23 cellular contexts compared by ENCODE assay signal in genomic region chr22:25353516-25354445, GRCh38.
DNase-seq lines count a peak whose midpoint lies in the region; ATAC-seq and TF ChIP-seq lines count a peak whose summit lies in the region.
"Had no signal": no experiment of that assay in that cellular context is flagged by ENCODE, and none has a peak within 500 bp of the region (broad histone marks: within the 10 kb centered on the region; RNA-seq: fewer than 3 reads in every experiment).

No MANE protein-coding gene starts in this region.

- H3K36me3 Mint-ChIP-seq in activated naive CD8-positive, alpha-beta T cell treated with anti-CD3 and anti-CD28 coated beads, Interleukin-2, amount 10 ng/mL, durations not matched to agents 7 days and 5 days, result peaks cover 12% of the 10 kb centered on the region
- H3K36me3 Mint-ChIP-seq in activated naive CD8-positive, alpha-beta T cell treated with anti-CD3 and anti-CD28 coated beads for 36 hours, result peaks cover 29% of the 10 kb centered on the region
- H3K36me3 Mint-ChIP-seq in chondrocyte (ENCODE audit: low read depth) (peaks cover 20% of the 10 kb centered on the region), neural crest cell (ENCODE audit: low read depth) (peaks cover 3% of the 10 kb centered on the region)
- peaks cover 11% of the 10 kb centered on the region for H3K36me3 Mint-ChIP-seq in activated T-helper 1 cell treated with anti-CD3 and anti-CD28 coated beads, Interleukin-12 subunit alpha, Interleukin-12 subunit beta, Interleukin-2, Interleukin-4 antibody, amounts not matched to agents 30 ng/mL and 10 ng/mL and 1 ng/mL, durations not matched to agents 14 hours and 24 hours and 36 hours (ENCODE audit: low read depth)

- no peak for TF ChIP-seq POLR2A in upper lobe of left lung (IDR thresholded peaks at IDR 0.05)

- no peak for ATAC-seq in activated naive CD8-positive, alpha-beta T cell treated with anti-CD3 and anti-CD28 coated beads, Interleukin-2, amount 10 ng/mL, durations not matched to agents 7 days and 5 days (ENCODE audit: low read depth)
- ATAC-seq in upper lobe of left lung (ENCODE audit: low FRiP score in 2 of 2) (no peak), HG03457 (IDR thresholded peaks at IDR 0.05; ENCODE audit: unreplicated experiment) (no peak)
- ATAC-seq: A549 had no signal

- H3K4me3 Mint-ChIP-seq in activated naive CD8-positive, alpha-beta T cell treated with anti-CD3 and anti-CD28 coated beads, Interleukin-2, amount 10 ng/mL, durations not matched to agents 7 days and 5 days, result no peak overlapping the region
- no peak overlapping the region for H3K4me3 Mint-ChIP-seq in activated naive CD8-positive, alpha-beta T cell treated with anti-CD3 and anti-CD28 coated beads for 36 hours
- H3K4me3 Mint-ChIP-seq in chondrocyte (ENCODE audit: unreplicated experiment) (no peak overlapping the region), neural crest cell (no peak overlapping the region)
- H3K4me3 Mint-ChIP-seq in activated T-helper 1 cell treated with anti-CD3 and anti-CD28 coated beads, Interleukin-12 subunit alpha, Interleukin-12 subunit beta, Interleukin-2, Interleukin-4 antibody, amounts not matched to agents 30 ng/mL and 10 ng/mL and 1 ng/mL, durations not matched to agents 14 hours and 24 hours and 36 hours, result no peak overlapping the region
- H3K4me3 Mint-ChIP-seq: CD4-positive, CD25-positive, alpha-beta regulatory T cell had no signal

- H3K4me1 Mint-ChIP-seq in activated naive CD8-positive, alpha-beta T cell treated with anti-CD3 and anti-CD28 coated beads, Interleukin-2, amount 10 ng/mL, durations not matched to agents 7 days and 5 days, result no peaks in the 10 kb centered on the region
- no peaks in the 10 kb centered on the region for H3K4me1 Mint-ChIP-seq in activated naive CD8-positive, alpha-beta T cell treated with anti-CD3 and anti-CD28 coated beads for 36 hours
- H3K4me1 Mint-ChIP-seq in chondrocyte (ENCODE audit: low read depth) (peaks cover 3% of the 10 kb centered on the region), neural crest cell (no peaks in the 10 kb centered on the region)
- H3K4me1 Mint-ChIP-seq in activated T-helper 1 cell treated with anti-CD3 and anti-CD28 coated beads, Interleukin-12 subunit alpha, Interleukin-12 subunit beta, Interleukin-2, Interleukin-4 antibody, amounts not matched to agents 30 ng/mL and 10 ng/mL and 1 ng/mL, durations not matched to agents 14 hours and 24 hours and 36 hours (ENCODE audit: low read depth), result no peaks in the 10 kb centered on the region

- no peaks in the 10 kb centered on the region for H3K9me3 ChIP-seq in upper lobe of left lung
- H3K9me3 ChIP-seq: A549, BE2C, HAP-1 had no signal

- TF ChIP-seq CTCF in chondrocyte (IDR thresholded peaks at IDR 0.05), result no peak
- no peak for TF ChIP-seq CTCF in neural crest cell (conservative IDR thresholded peaks at IDR 0.05)
- no peak for TF ChIP-seq CTCF in upper lobe of left lung (IDR thresholded peaks at IDR 0.05)

- POLR2A ChIA-PET in activated naive CD8-positive, alpha-beta T cell treated with anti-CD3 and anti-CD28 coated beads, Interleukin-2, amount 10 ng/mL, durations not matched to agents 7 days and 5 days (lab: Charles Lee), result interaction anchor here (0.6 kb wide), 1 partner anchor 23 kb away, joined by 4 read pairs; no protein-coding TSS in a partner anchor

- WGBS in upper lobe of left lung, 2 donors, result 95 to 96% methylated on average over 22 of the region's 22 CpGs

- no peak overlapping the region for H3K27ac Mint-ChIP-seq in activated naive CD8-positive, alpha-beta T cell treated with anti-CD3 and anti-CD28 coated beads, Interleukin-2, amount 10 ng/mL, durations not matched to agents 7 days and 5 days
- no peak overlapping the region for H3K27ac Mint-ChIP-seq in activated naive CD8-positive, alpha-beta T cell treated with anti-CD3 and anti-CD28 coated beads for 36 hours
- H3K27ac Mint-ChIP-seq in chondrocyte (ENCODE audit: unreplicated experiment), result no peak overlapping the region
- H3K27ac Mint-ChIP-seq in neural crest cell (ENCODE audit: unreplicated experiment), result peak overlapping the region; percentile 43
- no peak overlapping the region for H3K27ac Mint-ChIP-seq in activated T-helper 1 cell treated with anti-CD3 and anti-CD28 coated beads, Interleukin-12 subunit alpha, Interleukin-12 subunit beta, Interleukin-2, Interleukin-4 antibody, amounts not matched to agents 30 ng/mL and 10 ng/mL and 1 ng/mL, durations not matched to agents 14 hours and 24 hours and 36 hours

- peak; percentile 8 for DNase-seq in activated naive CD8-positive, alpha-beta T cell treated with anti-CD3 and anti-CD28 coated beads, Interleukin-2, amount 10 ng/mL, durations not matched to agents 7 days and 5 days
- no peak for DNase-seq in activated naive CD8-positive, alpha-beta T cell treated with anti-CD3 and anti-CD28 coated beads for 36 hours
- peak; percentile 73 for DNase-seq in chondrocyte (ENCODE audit: low spot score)
- DNase-seq in neural crest cell (ENCODE audit: low read depth, low spot score), result no peak
- peak; percentile 6 to 54 for DNase-seq in upper lobe of left lung
- DNase-seq in ureter (ENCODE audit: low spot score), result no peak
- DNase-seq in activated T-helper 1 cell treated with anti-CD3 and anti-CD28 coated beads, Interleukin-12 subunit alpha, Interleukin-12 subunit beta, Interleukin-2, Interleukin-4 antibody, amounts not matched to agents 30 ng/mL and 10 ng/mL and 1 ng/mL, durations not matched to agents 14 hours and 24 hours and 36 hours (ENCODE audit: low spot score), result no peak
- DNase-seq: BE2C; CD4-positive, CD25-positive, alpha-beta regulatory T cell; EL; GF-D8; GM23248; KBM-7; NCI-H1092; NCI-H1436; NCI-H1930; NCI-H2227 treated with DMSO at 0.1 percent for 48 hours; NCI-H510A; NK-92 treated with Interleukin-12 subunit alpha and Interleukin-12 subunit beta, amount 100 ng/mL, for 24 hours had no signal

- H3K4me3 ChIP-seq in upper lobe of left lung, result no peak overlapping the region
- H3K4me3 ChIP-seq: A549, GM23248, HAP-1 had no signal

- no peaks in the 10 kb centered on the region for H3K27me3 ChIP-seq in upper lobe of left lung
- H3K27me3 ChIP-seq: BE2C had no signal

- no peaks in the 10 kb centered on the region for H3K9me3 Mint-ChIP-seq in activated naive CD8-positive, alpha-beta T cell treated with anti-CD3 and anti-CD28 coated beads, Interleukin-2, amount 10 ng/mL, durations not matched to agents 7 days and 5 days
- no peaks in the 10 kb centered on the region for H3K9me3 Mint-ChIP-seq in activated naive CD8-positive, alpha-beta T cell treated with anti-CD3 and anti-CD28 coated beads for 36 hours
- no peaks in the 10 kb centered on the region for H3K9me3 Mint-ChIP-seq in chondrocyte (ENCODE audit: low read depth)
- no peaks in the 10 kb centered on the region for H3K9me3 Mint-ChIP-seq in neural crest cell
- H3K9me3 Mint-ChIP-seq in activated T-helper 1 cell treated with anti-CD3 and anti-CD28 coated beads, Interleukin-12 subunit alpha, Interleukin-12 subunit beta, Interleukin-2, Interleukin-4 antibody, amounts not matched to agents 30 ng/mL and 10 ng/mL and 1 ng/mL, durations not matched to agents 14 hours and 24 hours and 36 hours, result no peaks in the 10 kb centered on the region
- H3K9me3 Mint-ChIP-seq: CD4-positive, CD25-positive, alpha-beta regulatory T cell had no signal

- H3K27ac ChIP-seq in upper lobe of left lung, result no peak overlapping the region
- H3K27ac ChIP-seq: A549, GM23248, HL-60 had no signal

- H3K36me3 ChIP-seq in upper lobe of left lung, result peaks cover 4 to 82% (median 43%) of the 10 kb centered on the region in 4 donors

- intact Hi-C loops in activated T-helper 1 cell treated with anti-CD3 and anti-CD28 coated beads, Interleukin-12 subunit alpha, Interleukin-12 subunit beta, Interleukin-2, Interleukin-4 antibody, amounts not matched to agents 30 ng/mL and 10 ng/mL and 1 ng/mL, durations not matched to agents 14 hours and 24 hours and 36 hours (cut with micrococcal nuclease), result no loop called here

- H3K27me3 Mint-ChIP-seq in activated naive CD8-positive, alpha-beta T cell treated with anti-CD3 and anti-CD28 coated beads, Interleukin-2, amount 10 ng/mL, durations not matched to agents 7 days and 5 days, result no peaks in the 10 kb centered on the region
- H3K27me3 Mint-ChIP-seq in activated naive CD8-positive, alpha-beta T cell treated with anti-CD3 and anti-CD28 coated beads for 36 hours, result no peaks in the 10 kb centered on the region
- no peaks in the 10 kb centered on the region for H3K27me3 Mint-ChIP-seq in chondrocyte (ENCODE audit: low read depth)
- no peaks in the 10 kb centered on the region for H3K27me3 Mint-ChIP-seq in neural crest cell (ENCODE audit: low read depth)
- H3K27me3 Mint-ChIP-seq in activated T-helper 1 cell treated with anti-CD3 and anti-CD28 coated beads, Interleukin-12 subunit alpha, Interleukin-12 subunit beta, Interleukin-2, Interleukin-4 antibody, amounts not matched to agents 30 ng/mL and 10 ng/mL and 1 ng/mL, durations not matched to agents 14 hours and 24 hours and 36 hours (ENCODE audit: insufficient read depth), result no peaks in the 10 kb centered on the region
- H3K27me3 Mint-ChIP-seq: CD4-positive, CD25-positive, alpha-beta regulatory T cell had no signal

- no peak for TF ChIP-seq EP300 in upper lobe of left lung (IDR thresholded peaks at IDR 0.05)

- no peaks in the 10 kb centered on the region for H3K4me1 ChIP-seq in upper lobe of left lung
- H3K4me1 ChIP-seq: A549, BE2C, HAP-1 had no signal

Comparison
In these comparisons a context has a peak if more than half of its experiments do, and no peak if none do; other contexts are left out.
1. DNase-seq: peak in activated naive CD8-positive, alpha-beta T cell treated with anti-CD3 and anti-CD28 coated beads, Interleukin-2, amount 10 ng/mL, durations not matched to agents 7 days and 5 days (single experiment), chondrocyte (single experiment) and upper lobe of left lung (2 of 2); none in activated naive CD8-positive, alpha-beta T cell treated with anti-CD3 and anti-CD28 coated beads for 36 hours (single experiment), neural crest cell (single experiment), ureter (single experiment) and activated T-helper 1 cell treated with anti-CD3 and anti-CD28 coated beads, Interleukin-12 subunit alpha, Interleukin-12 subunit beta, Interleukin-2, Interleukin-4 antibody, amounts not matched to agents 30 ng/mL and 10 ng/mL and 1 ng/mL, durations not matched to agents 14 hours and 24 hours and 36 hours (single experiment).